ENCODE assay signal across 8 cellular contexts in the genomic region with DNA sequence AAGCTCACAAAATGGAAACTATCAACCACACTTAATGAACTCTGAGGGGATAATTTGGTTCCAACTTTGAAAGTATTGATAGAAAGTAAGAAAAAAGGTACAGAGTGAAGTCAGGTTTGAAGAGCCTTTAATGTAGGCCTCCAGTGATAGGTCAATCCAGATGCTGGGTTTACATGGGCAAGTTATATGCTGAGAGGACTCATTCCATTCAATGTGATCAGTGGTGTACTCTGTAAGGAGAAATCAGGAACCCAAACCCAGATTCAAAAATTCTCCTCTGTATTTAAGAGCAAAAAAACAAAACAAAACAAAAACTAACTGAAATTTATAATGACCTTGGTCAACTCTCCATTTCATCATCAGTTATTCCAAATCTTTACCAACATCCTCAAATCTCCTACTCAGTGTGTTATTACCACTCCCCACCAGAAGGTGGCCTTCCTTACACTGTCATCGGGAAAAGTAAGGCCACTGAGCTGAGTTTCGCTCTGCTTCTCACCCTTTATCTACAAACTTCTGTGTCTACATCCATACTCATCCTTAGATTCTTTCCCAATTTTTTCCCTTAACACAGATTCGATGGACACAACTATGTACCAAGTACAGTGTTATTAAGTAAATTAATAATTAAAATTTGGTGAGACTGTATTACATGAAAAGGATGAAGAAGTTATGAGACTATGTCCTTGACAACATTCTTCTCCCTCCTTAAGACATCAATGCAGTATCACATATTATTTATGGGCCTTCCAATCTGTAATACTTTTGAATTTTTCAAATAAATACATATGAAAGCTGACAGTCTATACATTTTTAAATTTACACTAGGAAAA.
DNase-seq lines count a peak whose midpoint lies in the region; ATAC-seq and FAIRE-seq lines count a peak whose summit lies in the region.

No MANE protein-coding gene starts in this region.

- peaks cover 12% of the 10 kb centered on the region; the same call in 1 of the 2 replicates for H3K36me3 ChIP-seq in Karpas-422 (ENCODE audit: insufficient read depth, low read length)

- no peak overlapping the region for H3K27ac ChIP-seq in Karpas-422 (ENCODE audit: low read length)

- ATAC-seq in GM21717 (IDR thresholded peaks at IDR 0.05; ENCODE audit: unreplicated experiment) = peak; percentile 76
- no peak for ATAC-seq in activated naive CD8-positive, alpha-beta T cell treated with anti-CD3 and anti-CD28 coated beads, Interleukin-2, amount 50 U/mL, for 24 hours
- ATAC-seq in left cardiac atrium = peak; percentile 87 to 92

- no peak overlapping the region for H3K9ac ChIP-seq in Karpas-422 (ENCODE audit: low read length)

- H3K27me3 ChIP-seq in Karpas-422 (ENCODE audit: low read length) = no peaks in the 10 kb centered on the region

- no peaks in the 10 kb centered on the region for H3K9me3 ChIP-seq in Karpas-422 (ENCODE audit: low read length)

- no peak overlapping the region for H3K4me3 ChIP-seq in Karpas-422 (ENCODE audit: low read length)

- no peaks in the 10 kb centered on the region for H3K9me2 ChIP-seq in Karpas-422 (replicated peaks; ENCODE audit: insufficient read depth, low read length)

- no peaks in the 10 kb centered on the region for H3K9me3 Mint-ChIP-seq in activated naive CD8-positive, alpha-beta T cell treated with anti-CD3 and anti-CD28 coated beads, Interleukin-2, amount 50 U/mL, for 24 hours

- no peak overlapping the region for H2AFZ ChIP-seq in Karpas-422 (ENCODE audit: low read length)

- no peaks in the 10 kb centered on the region for H4K20me1 ChIP-seq in Karpas-422 (ENCODE audit: insufficient read depth, low read depth, low read length)

- H3K4me2 ChIP-seq in Karpas-422 (ENCODE audit: low read depth, low read length, poor library complexity, severe bottlenecking) = no peak overlapping the region

- FAIRE-seq in RCC 7860 (lab: Jason Lieb, UNC) = peak; percentile 81

- peaks cover 17% of the 10 kb centered on the region for H3K36me3 Mint-ChIP-seq in activated naive CD8-positive, alpha-beta T cell treated with anti-CD3 and anti-CD28 coated beads, Interleukin-2, amount 50 U/mL, for 24 hours (ENCODE audit: low read depth)

- peaks cover 4% of the 10 kb centered on the region; the same call in 1 of the 2 replicates for H3K79me2 ChIP-seq in Karpas-422 (ENCODE audit: low read length)

- H3K4me3 Mint-ChIP-seq in activated naive CD8-positive, alpha-beta T cell treated with anti-CD3 and anti-CD28 coated beads, Interleukin-2, amount 50 U/mL, for 24 hours = no peak overlapping the region

- H3K27ac Mint-ChIP-seq in activated naive CD8-positive, alpha-beta T cell treated with anti-CD3 and anti-CD28 coated beads, Interleukin-2, amount 50 U/mL, for 24 hours = no peak overlapping the region

- H3K4me1 Mint-ChIP-seq in activated naive CD8-positive, alpha-beta T cell treated with anti-CD3 and anti-CD28 coated beads, Interleukin-2, amount 50 U/mL, for 24 hours = no peaks in the 10 kb centered on the region

- DNase-seq in GDM1 (lab: John Stamatoyannopoulos, UW) = peak; percentile 35
- DNase-seq in Karpas-422 = peak; percentile 78
- peak; percentile 56 for DNase-seq in RCC 7860 (ENCODE audit: low spot score)
- peak; percentile 54 for DNase-seq in activated naive CD8-positive, alpha-beta T cell treated with anti-CD3 and anti-CD28 coated beads, Interleukin-2, amount 50 U/mL, for 24 hours
- peak; percentile 32 for DNase-seq in left cardiac atrium
- DNase-seq in putamen (ENCODE audit: low spot score) = peak; percentile 82
- DNase-seq in mesenteric fat pad (ENCODE audit: low spot score) = no peak

- intact Hi-C loops in left cardiac atrium (cut with DNase I) = loop anchor here (2.0 to 10.0 kb wide), 2 partner anchors 384 to 386 kb away; no protein-coding TSS in a partner anchor

- H3K27me3 Mint-ChIP-seq in activated naive CD8-positive, alpha-beta T cell treated with anti-CD3 and anti-CD28 coated beads, Interleukin-2, amount 50 U/mL, for 24 hours = no peaks in the 10 kb centered on the region

- no peaks in the 10 kb centered on the region for H3K4me1 ChIP-seq in Karpas-422 (ENCODE audit: low read length)
